ENCODE assay signal across 20 cellular contexts in genomic region chr5:73641811-73642210, GRCh38. TPM values are rescaled to one million over a fixed set of nuclear protein-coding genes. Genes with fewer than 3 reads are reported as not detected.
"Had no signal": no experiment of that assay in that cellular context is flagged by ENCODE, and none has a peak within 500 bp of the region (broad histone marks: within the 10 kb centered on the region; RNA-seq: fewer than 3 reads in every experiment).

No MANE protein-coding gene starts in this region.

- H3K36me3 ChIP-seq: gastrocnemius medialis, ovary, spleen, thoracic aorta had no signal

- H3K27ac ChIP-seq: dorsolateral prefrontal cortex, gastrocnemius medialis, ovary had no signal

- DNase-seq: activated CD4-positive, alpha-beta T cell treated with anti-CD3 and anti-CD28 coated beads, Interleukin-2, amount 10 ng/mL, durations not matched to agents 7 days and 5 days; activated CD8-positive, alpha-beta T cell treated with anti-CD3 and anti-CD28 coated beads, Interleukin-2, amount 10 ng/mL, durations not matched to agents 7 days and 5 days; activated naive CD4-positive, alpha-beta T cell treated with anti-CD3 and anti-CD28 coated beads for 36 hours; activated T-cell treated with anti-CD3 and anti-CD28 coated beads, Interleukin-2, amount 50 U/mL, for 4 hours; central memory CD4-positive, alpha-beta T cell; dorsolateral prefrontal cortex; gastrocnemius medialis; head of caudate nucleus; kidney glomerular epithelial cell; mesenchymal stem cell; naive thymus-derived CD4-positive, alpha-beta T cell; ovary; spleen; stimulated activated CD4-positive, alpha-beta T cell treated with anti-CD3 and anti-CD28 coated beads, Interleukin-4, amount 100 ng/mL, for 4 hours; T1000 had no signal

- H3K27me3 ChIP-seq: gastrocnemius medialis, ovary, spleen had no signal

- H3K27ac Mint-ChIP-seq: activated CD4-positive, alpha-beta T cell treated with anti-CD3 and anti-CD28 coated beads, Interleukin-2, amount 10 ng/mL, durations not matched to agents 7 days and 5 days; activated CD8-positive, alpha-beta T cell treated with anti-CD3 and anti-CD28 coated beads, Interleukin-2, amount 10 ng/mL, durations not matched to agents 7 days and 5 days; activated naive CD4-positive, alpha-beta T cell treated with anti-CD3 and anti-CD28 coated beads for 36 hours; naive thymus-derived CD4-positive, alpha-beta T cell; stimulated activated memory B cell treated with anti-CD40 and anti-IgM and Interleukin-4, amounts not matched to agents 10 μg/mL and 1 μg/mL and 100 μg/mL, for 72 hours had no signal

- H3K36me3 Mint-ChIP-seq: brain; naive thymus-derived CD4-positive, alpha-beta T cell; stimulated activated memory B cell treated with anti-CD40 and anti-IgM and Interleukin-4, amounts not matched to agents 10 μg/mL and 1 μg/mL and 100 μg/mL, for 72 hours had no signal

- H3K4me1 ChIP-seq: gastrocnemius medialis had no signal

- H3K9me3 ChIP-seq: gastrocnemius medialis, ovary, spleen, thoracic aorta had no signal

- H3K4me3 ChIP-seq: dorsolateral prefrontal cortex, gastrocnemius medialis, ovary, spleen, thoracic aorta had no signal

- H3K4me1 Mint-ChIP-seq: activated CD4-positive, alpha-beta T cell treated with anti-CD3 and anti-CD28 coated beads, Interleukin-2, amount 10 ng/mL, durations not matched to agents 7 days and 5 days; stimulated activated memory B cell treated with anti-CD40 and anti-IgM and Interleukin-4, amounts not matched to agents 10 μg/mL and 1 μg/mL and 100 μg/mL, for 72 hours had no signal

- H3K4me3 Mint-ChIP-seq: activated CD4-positive, alpha-beta T cell treated with anti-CD3 and anti-CD28 coated beads, Interleukin-2, amount 10 ng/mL, durations not matched to agents 7 days and 5 days; activated CD8-positive, alpha-beta T cell treated with anti-CD3 and anti-CD28 coated beads, Interleukin-2, amount 10 ng/mL, durations not matched to agents 7 days and 5 days; activated naive CD4-positive, alpha-beta T cell treated with anti-CD3 and anti-CD28 coated beads for 36 hours; activated T-cell treated with anti-CD3 and anti-CD28 coated beads, Interleukin-2, amount 50 U/mL, for 4 hours; brain; naive thymus-derived CD4-positive, alpha-beta T cell; stimulated activated memory B cell treated with anti-CD40 and anti-IgM and Interleukin-4, amounts not matched to agents 10 μg/mL and 1 μg/mL and 100 μg/mL, for 72 hours had no signal

- H3K9me3 Mint-ChIP-seq: activated CD4-positive, alpha-beta T cell treated with anti-CD3 and anti-CD28 coated beads, Interleukin-2, amount 10 ng/mL, durations not matched to agents 7 days and 5 days; activated naive CD4-positive, alpha-beta T cell treated with anti-CD3 and anti-CD28 coated beads for 36 hours; activated T-cell treated with anti-CD3 and anti-CD28 coated beads, Interleukin-2, amount 50 U/mL, for 4 hours; stimulated activated memory B cell treated with anti-CD40 and anti-IgM and Interleukin-4, amounts not matched to agents 10 μg/mL and 1 μg/mL and 100 μg/mL, for 72 hours had no signal

- ATAC-seq: activated CD4-positive, CD25-positive, alpha-beta regulatory T cell treated with anti-CD3 and anti-CD28 coated beads, Interleukin-2, amount 50 U/mL, for 24 hours; activated CD8-positive, alpha-beta T cell treated with anti-CD3 and anti-CD28 coated beads, Interleukin-2, amount 10 ng/mL, durations not matched to agents 7 days and 5 days; activated T-cell treated with anti-CD3 and anti-CD28 coated beads, Interleukin-2, amount 50 U/mL, for 4 hours; gastrocnemius medialis; naive thymus-derived CD4-positive, alpha-beta T cell; sciatic nerve; stimulated activated memory B cell treated with anti-CD40 and anti-IgM and Interleukin-4, amounts not matched to agents 10 μg/mL and 1 μg/mL and 100 μg/mL, for 72 hours had no signal

RNA-seq across cellular contexts. Expression of gene ARHGEF28, which starts 15.8 kb away (rescaled TPM):
- total RNA-seq: activated CD4-positive, alpha-beta T cell treated with anti-CD3 and anti-CD28 coated beads, Interleukin-2, amount 10 ng/mL, durations not matched to agents 7 days and 5 days; activated CD8-positive, alpha-beta T cell treated with anti-CD3 and anti-CD28 coated beads, Interleukin-2, amount 10 ng/mL, durations not matched to agents 7 days and 5 days; activated naive CD4-positive, alpha-beta T cell treated with anti-CD3 and anti-CD28 coated beads for 36 hours had no signal
- polyA plus RNA-seq: naive thymus-derived CD4-positive, alpha-beta T cell had no signal
